In genomic region chr20:58623579-58624473, GRCh38 we compare ENCODE assay signal across 9 cellular contexts. TPM values are rescaled to one million over a fixed set of nuclear protein-coding genes. Genes with fewer than 3 reads are reported as not detected.
DNase-seq lines count a peak whose midpoint lies in the region; ATAC-seq, FAIRE-seq and TF ChIP-seq lines count a peak whose summit lies in the region.
"Had no signal": no experiment of that assay in that cellular context is flagged by ENCODE, and none has a peak within 500 bp of the region (broad histone marks: within the 10 kb centered on the region; RNA-seq: fewer than 3 reads in every experiment).

No MANE protein-coding gene starts in this region.

- no peak overlapping the region for H3K27ac Mint-ChIP-seq in astrocyte (ENCODE audit: unreplicated experiment)
- no peak overlapping the region for H3K27ac Mint-ChIP-seq in activated T-helper 17 cell treated with anti-CD3 and anti-CD28 coated beads, Interleukin-2, amount 50 U/mL, for 72 hours

- no peak for ATAC-seq in activated T-helper 17 cell treated with anti-CD3 and anti-CD28 coated beads, Interleukin-2, amount 50 U/mL, for 72 hours (replicated peaks)
- ATAC-seq in HG03469 (IDR thresholded peaks at IDR 0.05; ENCODE audit: unreplicated experiment) (no peak), HG02610 (IDR thresholded peaks at IDR 0.05; ENCODE audit: unreplicated experiment) (no peak)

- H3K27me3 ChIP-seq in astrocyte (ENCODE audit: insufficient read depth, low read length), result no peaks in the 10 kb centered on the region

- H3K9me3 ChIP-seq in astrocyte (ENCODE audit: insufficient read depth, low read depth, low read length), result peaks cover 12% of the 10 kb centered on the region

- H3K9me3 Mint-ChIP-seq in astrocyte (ENCODE audit: unreplicated experiment), result no peaks in the 10 kb centered on the region
- no peaks in the 10 kb centered on the region for H3K9me3 Mint-ChIP-seq in activated T-helper 17 cell treated with anti-CD3 and anti-CD28 coated beads, Interleukin-2, amount 50 U/mL, for 72 hours

- H3K36me3 ChIP-seq in astrocyte (ENCODE audit: insufficient read depth, low read length), result no peaks in the 10 kb centered on the region

- peak overlapping the region; percentile 63 for H3K4me2 ChIP-seq in astrocyte (ENCODE audit: low read length)

- no peak for TF ChIP-seq CTCF in astrocyte (IDR thresholded peaks at IDR 0.05; ENCODE audit: insufficient read depth, low read depth, low read length)

- peak overlapping the region; percentile 61 for H2AFZ ChIP-seq in astrocyte (ENCODE audit: low read depth, low read length)

- peak overlapping the region; percentile 99 for H3K27ac ChIP-seq in astrocyte (ENCODE audit: low read depth, low read length)
- H3K27ac ChIP-seq: C4-2B had no signal

- peak overlapping the region; percentile 3 for H3K4me3 ChIP-seq in astrocyte (ENCODE audit: insufficient read depth, low read depth, low read length)

- H3K4me1 ChIP-seq in astrocyte (ENCODE audit: insufficient read depth, low read length), result peaks cover 33% of the 10 kb centered on the region

- peaks cover 7% of the 10 kb centered on the region for H3K36me3 Mint-ChIP-seq in astrocyte (ENCODE audit: low read depth, unreplicated experiment)
- no peaks in the 10 kb centered on the region for H3K36me3 Mint-ChIP-seq in activated T-helper 17 cell treated with anti-CD3 and anti-CD28 coated beads, Interleukin-2, amount 50 U/mL, for 72 hours (ENCODE audit: low read depth)

- peak overlapping the region; percentile 79 for H3K9ac ChIP-seq in astrocyte (ENCODE audit: low read length)

- no peaks in the 10 kb centered on the region for H3K27me3 Mint-ChIP-seq in astrocyte (ENCODE audit: low read depth, unreplicated experiment)
- peaks cover 8% of the 10 kb centered on the region for H3K27me3 Mint-ChIP-seq in activated T-helper 17 cell treated with anti-CD3 and anti-CD28 coated beads, Interleukin-2, amount 50 U/mL, for 72 hours

- H3K4me1 Mint-ChIP-seq in astrocyte (ENCODE audit: low read depth, unreplicated experiment), result peaks cover 10% of the 10 kb centered on the region
- peaks cover 7% of the 10 kb centered on the region for H3K4me1 Mint-ChIP-seq in activated T-helper 17 cell treated with anti-CD3 and anti-CD28 coated beads, Interleukin-2, amount 50 U/mL, for 72 hours

- H3K4me3 Mint-ChIP-seq in astrocyte (ENCODE audit: unreplicated experiment), result no peak overlapping the region
- no peak overlapping the region for H3K4me3 Mint-ChIP-seq in activated T-helper 17 cell treated with anti-CD3 and anti-CD28 coated beads, Interleukin-2, amount 50 U/mL, for 72 hours

- peak; percentile 98 for DNase-seq in 8988T
- DNase-seq in HT1080 (ENCODE audit: low read depth), result peak; percentile 98
- DNase-seq in astrocyte (ENCODE audit: low read depth), result peak; percentile 96
- DNase-seq in inferior parietal cortex (ENCODE audit: extremely low spot score), result peak; percentile 53
- DNase-seq in NCI-H187 treated with DMSO at 0.1 percent for 48 hours (lab: John Stamatoyannopoulos, UW), result no peak

- no peaks in the 10 kb centered on the region for H4K20me1 ChIP-seq in astrocyte (ENCODE audit: insufficient read depth, low read length)

- peak; percentile 89 for FAIRE-seq in astrocyte (lab: Jason Lieb, UNC)

- H3K79me2 ChIP-seq in astrocyte (ENCODE audit: insufficient read depth, low read length), result no peaks in the 10 kb centered on the region

RNA-seq across cellular contexts. Expression of gene STX16, which starts 27.3 kb away (rescaled TPM):
- total RNA-seq in HT1080 (2014; rRNA removed; shearing (Covaris generic)), result 20.6 and 21.4 TPM in 2 replicates
- 46.1 and 53.8 TPM in 2 replicates for polyA plus RNA-seq in HT1080 (2015; cell fraction: cytosol; rRNA removed)
- 168 and 190 TPM in 2 replicates for polyA plus RNA-seq in HT1080 (2015; cell fraction: nucleus; rRNA removed)
- total RNA-seq in astrocyte, result 54.3 and 59.3 TPM in 2 replicates
- 100 to 1,000 TPM in 1 of 2 donors, 10 to 100 TPM in 1; 95.3 to 130 TPM for total RNA-seq in activated T-helper 17 cell treated with anti-CD3 and anti-CD28 coated beads, Interleukin-2, amount 50 U/mL, for 72 hours
